In genomic region chr5:133780619-133781280, GRCh38 we compare ENCODE assay signal across 26 cellular contexts.
DNase-seq lines count a peak whose midpoint lies in the region; ATAC-seq and TF ChIP-seq lines count a peak whose summit lies in the region.
"Had no signal": no experiment of that assay in that cellular context is flagged by ENCODE, and none has a peak within 500 bp of the region (broad histone marks: within the 10 kb centered on the region; RNA-seq: fewer than 3 reads in every experiment).

No MANE protein-coding gene starts in this region.

- H2AFZ ChIP-seq in IMR-90 (replicated peaks; ENCODE audit: low read length, poor library complexity), result peak overlapping the region; percentile 23
- H2AFZ ChIP-seq: PC-9 had no signal

- no peak overlapping the region for H3K27ac ChIP-seq in IMR-90 (ENCODE audit: insufficient read depth, low read length)
- H3K27ac ChIP-seq in skeletal muscle tissue (ENCODE audit: low read depth, low read length), result peak overlapping the region; percentile 73
- H3K27ac ChIP-seq: PC-9 had no signal

- H4K5ac ChIP-seq in IMR-90 (ENCODE audit: low read depth, low read length), result no peak overlapping the region

- no peak overlapping the region for H2BK5ac ChIP-seq in IMR-90 (ENCODE audit: low read depth, low read length, poor library complexity, severe bottlenecking)

- BruUV-seq in IMR-90 (replicated peaks; lab: Mats Ljungman, UMichigan), result no TSS peak

- DNase-seq in activated naive CD4-positive, alpha-beta T cell treated with Interleukin-2 at 50 U/mL for 16 hours, result no peak
- no peak for DNase-seq in IMR-90
- DNase-seq in left ventricle myocardium superior, result no peak
- DNase-seq in HT-29 (ENCODE audit: low spot score), result no peak
- no peak for DNase-seq in T-helper 2 cell
- DNase-seq: 8988T; ACHN; BE2C; CD8-positive, alpha-beta memory T cell; DMS79 treated with DMSO at 0.1 percent for 48 hours; GF-D8; NCI-H1048; NCI-H1436; NCI-H187; NCI-H2081 treated with DMSO at 0.1 percent for 48 hours; NCI-H2171; NCI-H345; NCI-H510A treated with DMSO at 0.1 percent for 48 hours; NCI-H748 treated with DMSO at 0.1 percent for 48 hours; NK-92 treated with Interleukin-12 subunit alpha and Interleukin-12 subunit beta, amount 100 ng/mL, for 24 hours; PC-9; SHP77 had no signal

- whole genome bisulfite sequencing in IMR-90 (ENCODE audit: extremely low coverage in 2 of 2, insufficient read length in 1 of 2), 2 experiments, result 60% methylated on average over 1 of the region's 8 CpGs; no CpG with 5 or more reads in 1 of the 2 experiments

- no peak overlapping the region for H4K91ac ChIP-seq in IMR-90 (ENCODE audit: insufficient read depth, low read depth, low read length)

- H4K20me1 ChIP-seq in IMR-90 (ENCODE audit: insufficient read depth, low read length), result no peaks in the 10 kb centered on the region

- no peak overlapping the region for H3K4ac ChIP-seq in IMR-90 (ENCODE audit: low read depth, low read length)

- H3K36me3 ChIP-seq in IMR-90 (ENCODE audit: control insufficient read depth, insufficient read depth, low read length) (no peaks in the 10 kb centered on the region), skeletal muscle tissue (ENCODE audit: control insufficient read depth in 3 of 3, insufficient read depth in 3 of 3, low read length in 3 of 3) (no peaks in the 10 kb centered on the region)
- H3K36me3 ChIP-seq: BE2C had no signal

- no peak overlapping the region for H2AK9ac ChIP-seq in IMR-90 (replicated peaks; ENCODE audit: low read depth, low read length, poor library complexity)

- H3K9me3 ChIP-seq in IMR-90 (ENCODE audit: control insufficient read depth, insufficient read depth, low read length) (no peaks in the 10 kb centered on the region), skeletal muscle tissue (ENCODE audit: control insufficient read depth in 3 of 3, low read length in 3 of 3) (no peaks in the 10 kb centered on the region)
- H3K9me3 ChIP-seq: BE2C had no signal

- no peak overlapping the region for H2AK5ac ChIP-seq in IMR-90 (ENCODE audit: low read depth, low read length)

- H2BK15ac ChIP-seq in IMR-90 (ENCODE audit: low read depth, low read length), result no peak overlapping the region

- H3K9ac ChIP-seq in IMR-90 (ENCODE audit: low read depth, low read length) (no peak overlapping the region), skeletal muscle tissue (ENCODE audit: low read depth in 1 of 3, low read length in 3 of 3) (no peak overlapping the region)

- TF ChIP-seq RAD21 in IMR-90 (IDR thresholded peaks at IDR 0.05; ENCODE audit: low read length), result no peak

- H3K79me1 ChIP-seq in IMR-90 (ENCODE audit: low read depth in 1 of 2, low read length in 2 of 2), result no peaks in the 10 kb centered on the region

- no peak overlapping the region for H4K8ac ChIP-seq in IMR-90 (ENCODE audit: low read depth in 2 of 2, low read length in 2 of 2)

- no peaks in the 10 kb centered on the region for H3K9me3 Mint-ChIP-seq in activated naive CD4-positive, alpha-beta T cell treated with anti-CD3 and anti-CD28 coated beads, Interleukin-2, amount 50 U/mL, for 24 hours
- H3K9me3 Mint-ChIP-seq: CD8-positive, alpha-beta memory T cell had no signal

- H3K36me3 Mint-ChIP-seq in activated naive CD4-positive, alpha-beta T cell treated with anti-CD3 and anti-CD28 coated beads, Interleukin-2, amount 50 U/mL, for 24 hours, result no peaks in the 10 kb centered on the region
- H3K36me3 Mint-ChIP-seq: CD14-positive monocyte; CD8-positive, alpha-beta memory T cell had no signal

- no peak for ATAC-seq in IMR-90 (ENCODE audit: low read depth)
- peak; percentile 95 for ATAC-seq in left ventricle myocardium superior
- no peak for ATAC-seq in GM19351 (IDR thresholded peaks at IDR 0.05; ENCODE audit: unreplicated experiment)

- H2BK20ac ChIP-seq in IMR-90 (ENCODE audit: low read depth, low read length), result no peak overlapping the region

- TF ChIP-seq CTCF in IMR-90 (conservative IDR thresholded peaks at IDR 0.05; ENCODE audit: low read depth, low read length), result no peak

- in situ Hi-C loops in IMR-90 (cut with MboI; ENCODE audit: low sequenced_read_pairs), result no loop called here

- H3K27me3 Mint-ChIP-seq in activated naive CD4-positive, alpha-beta T cell treated with anti-CD3 and anti-CD28 coated beads, Interleukin-2, amount 50 U/mL, for 24 hours, result no peaks in the 10 kb centered on the region

- no peak overlapping the region for H3K23ac ChIP-seq in IMR-90 (ENCODE audit: low read depth, low read length)

- H2BK120ac ChIP-seq in IMR-90 (ENCODE audit: low read depth, low read length), result no peak overlapping the region

- no peak overlapping the region for H3K4me2 ChIP-seq in IMR-90 (ENCODE audit: low read depth, low read length)
- H3K4me2 ChIP-seq: PC-9 had no signal

- CTCF ChIA-PET in IMR-90 (lab: Yijun Ruan, JAX), result no interaction called here

- no peak overlapping the region for H3K18ac ChIP-seq in IMR-90 (ENCODE audit: low read depth, low read length)

- no peaks in the 10 kb centered on the region for H3K4me1 ChIP-seq in IMR-90 (ENCODE audit: control insufficient read depth, insufficient read depth, low read length)
- H3K4me1 ChIP-seq in skeletal muscle tissue (ENCODE audit: control insufficient read depth in 3 of 3, insufficient read depth in 3 of 3, low read length in 3 of 3), result peaks cover 3 to 19% (median 18%) of the 10 kb centered on the region in 3 donors
- H3K4me1 ChIP-seq: BE2C had no signal

- no peak overlapping the region for H3K4me3 ChIP-seq in IMR-90 (ENCODE audit: insufficient read depth, low read depth, low read length)
- H3K4me3 ChIP-seq in skeletal muscle tissue (ENCODE audit: low read length in 3 of 3), result peak overlapping the region in 2 of 3 donors; percentile 23
- H3K4me3 ChIP-seq: PC-9 had no signal

- H3K4me3 Mint-ChIP-seq in activated naive CD4-positive, alpha-beta T cell treated with anti-CD3 and anti-CD28 coated beads, Interleukin-2, amount 50 U/mL, for 24 hours, result no peak overlapping the region
- H3K4me3 Mint-ChIP-seq: CD14-positive monocyte; CD8-positive, alpha-beta memory T cell had no signal

- no peak overlapping the region for H3K56ac ChIP-seq in IMR-90 (ENCODE audit: extremely low read depth, insufficient read depth, low read length)

- H3K14ac ChIP-seq in IMR-90 (replicated peaks; ENCODE audit: low read depth, low read length), result no peak overlapping the region

- intact Hi-C loops in IMR-90 (cut with micrococcal nuclease) (no loop called here), left ventricle myocardium superior (cut with micrococcal nuclease) (no loop called here)

- no peak for TF ChIP-seq POLR2A in IMR-90 (IDR thresholded peaks at IDR 0.05; ENCODE audit: low read depth, low read length)

- H3K9me1 ChIP-seq in IMR-90 (ENCODE audit: insufficient read depth, low read length), result no peaks in the 10 kb centered on the region

- POLR2A ChIA-PET in IMR-90 (lab: Charles Lee; ENCODE audit: unreplicated experiment), result no interaction called here

- dilution Hi-C loops in IMR-90 (cut with HindIII; ENCODE audit: low sequenced_read_pairs, unreplicated experiment), result no loop called here

- peak overlapping the region; percentile 65 for H3K27ac Mint-ChIP-seq in activated naive CD4-positive, alpha-beta T cell treated with anti-CD3 and anti-CD28 coated beads, Interleukin-2, amount 50 U/mL, for 24 hours
- H3K27ac Mint-ChIP-seq: CD14-positive monocyte had no signal

- H3K4me1 Mint-ChIP-seq in activated naive CD4-positive, alpha-beta T cell treated with anti-CD3 and anti-CD28 coated beads, Interleukin-2, amount 50 U/mL, for 24 hours, result no peaks in the 10 kb centered on the region
- H3K4me1 Mint-ChIP-seq: CD14-positive monocyte; CD8-positive, alpha-beta memory T cell had no signal

- H3K27me3 ChIP-seq in IMR-90 (ENCODE audit: control insufficient read depth, insufficient read depth, low read length) (peaks cover 4% of the 10 kb centered on the region; the same call in 1 of the 2 replicates), skeletal muscle tissue (ENCODE audit: control insufficient read depth in 3 of 3, insufficient read depth in 3 of 3, low read length in 3 of 3) (peaks cover 0 to 2% (median 0%) of the 10 kb centered on the region in 3 donors)
- H3K27me3 ChIP-seq: BE2C had no signal

TF ChIP-seq in IMR-90, 13 proteins besides CTCF, POLR2A, EP300 and RAD21:
- no peak for TF ChIP-seq CHD1 (IDR thresholded peaks at IDR 0.05; ENCODE audit: low read depth, low read length)
- no peak for TF ChIP-seq FOS (IDR thresholded peaks at IDR 0.05; ENCODE audit: low read depth, low read length)
- TF ChIP-seq RCOR1 (IDR thresholded peaks at IDR 0.05; ENCODE audit: insufficient replicate concordance, low read length), result no peak
- TF ChIP-seq MAZ (IDR thresholded peaks at IDR 0.05; ENCODE audit: borderline replicate concordance, low read depth, low read length), result no peak
- no peak for TF ChIP-seq MXI1 (IDR thresholded peaks at IDR 0.05; ENCODE audit: borderline replicate concordance, low read depth, low read length)
- TF ChIP-seq RFX5 (IDR thresholded peaks at IDR 0.05; ENCODE audit: low read depth, low read length), result no peak
- no peak for TF ChIP-seq ELK1 (IDR thresholded peaks at IDR 0.05; ENCODE audit: borderline replicate concordance, low read depth, low read length)
- TF ChIP-seq CEBPB (IDR thresholded peaks at IDR 0.05; ENCODE audit: low read depth, low read length), result no peak
- TF ChIP-seq NFE2L2 (IDR thresholded peaks at IDR 0.05; ENCODE audit: low read depth, low read length), result no peak
- no peak for TF ChIP-seq BHLHE40 (IDR thresholded peaks at IDR 0.05; ENCODE audit: low read depth, low read length)
- no peak for TF ChIP-seq USF2 (IDR thresholded peaks at IDR 0.05; ENCODE audit: low read depth, low read length)
- no peak for TF ChIP-seq SMC3 (IDR thresholded peaks at IDR 0.05; ENCODE audit: low read depth, low read length)
- no peak for TF ChIP-seq MAFK (IDR thresholded peaks at IDR 0.05; ENCODE audit: low read depth, low read length)
